ENCODE assay signal across 8 cellular contexts in genomic region chr9:129131300-129132145, GRCh38. TPM values are rescaled to one million over a fixed set of nuclear protein-coding genes. Genes with fewer than 3 reads are reported as not detected.
DNase-seq lines count a peak whose midpoint lies in the region; ATAC-seq, FAIRE-seq and TF ChIP-seq lines count a peak whose summit lies in the region.

No MANE protein-coding gene starts in this region.

- H3K4me1 ChIP-seq in Loucy (ENCODE audit: insufficient read depth, low read length, poor library complexity, severe bottlenecking) (no peaks in the 10 kb centered on the region), small intestine (ENCODE audit: control insufficient read depth in 2 of 2, insufficient read depth in 1 of 2, low read depth in 1 of 2, low read length in 1 of 2) (no peaks in the 10 kb centered on the region)

- H3K9me3 ChIP-seq in Loucy (ENCODE audit: insufficient read depth, low read depth, low read length): no peaks in the 10 kb centered on the region
- no peaks in the 10 kb centered on the region for H3K9me3 ChIP-seq in small intestine (ENCODE audit: control insufficient read depth, low read depth)

- ATAC-seq in HG03442 (IDR thresholded peaks at IDR 0.05; ENCODE audit: unreplicated experiment): no peak

- H3K27me3 ChIP-seq in Loucy (ENCODE audit: insufficient read depth, low read length, poor library complexity, severe bottlenecking) (no peaks in the 10 kb centered on the region), small intestine (ENCODE audit: control insufficient read depth in 2 of 2, insufficient read depth in 2 of 2, low read length in 2 of 2) (no peaks in the 10 kb centered on the region)

- H3K79me2 ChIP-seq in Loucy (ENCODE audit: insufficient read depth, low read length): no peaks in the 10 kb centered on the region

- H2AFZ ChIP-seq in Loucy (ENCODE audit: low read length): no peak overlapping the region

- WGBS in small intestine, 3 donors: 41 to 45% (median 43%) methylated on average over 13 of the region's 13 CpGs

- H4K20me1 ChIP-seq in Loucy (ENCODE audit: insufficient read depth, low read length, poor library complexity, severe bottlenecking): no peaks in the 10 kb centered on the region

- H3K36me3 ChIP-seq in Loucy (ENCODE audit: insufficient read depth, low read length) (peaks cover 46% of the 10 kb centered on the region; the same call in 1 of the 2 replicates), small intestine (ENCODE audit: control insufficient read depth in 2 of 2, insufficient read depth in 2 of 2, low read length in 2 of 2) (peaks cover 8 to 18% of the 10 kb centered on the region in 2 donors)

- H3F3A ChIP-seq in Loucy (ENCODE audit: low read depth): no peaks in the 10 kb centered on the region

- FAIRE-seq in small intestine (lab: Jason Lieb, UNC): no peak

- DNase-seq in NOMO-1 (lab: John Stamatoyannopoulos, UW; ENCODE audit: unreplicated experiment in 2 of 2): peak; percentile 46 to 47
- DNase-seq in NOMO-1 treated with dmso at 0.1 percent for 144 hours (lab: John Stamatoyannopoulos, UW; ENCODE audit: unreplicated experiment): no peak
- peak; percentile 51 for DNase-seq in T1000 (lab: John Stamatoyannopoulos, UW)
- peak in 45 of 56 donors; percentile 18 to 85 (median 49) for DNase-seq in amygdala (lab: John Stamatoyannopoulos, UW)
- DNase-seq in hepatic stellate cell (ENCODE audit: low spot score): peak; percentile 82
- peak; percentile 70 for DNase-seq in small intestine

- no peak overlapping the region for H3K4me3 ChIP-seq in Loucy (ENCODE audit: low read length, poor library complexity, severe bottlenecking)
- no peak overlapping the region for H3K4me3 ChIP-seq in small intestine (ENCODE audit: low read depth in 1 of 2, low read length in 2 of 2)

- no peaks in the 10 kb centered on the region for H3K9me2 ChIP-seq in Loucy (replicated peaks; ENCODE audit: low read depth, low read length)

- peak; percentile 76 for TF ChIP-seq CTCF in Loucy (conservative IDR thresholded peaks at IDR 0.05; ENCODE audit: low read length)

- no peak overlapping the region for H3K4me2 ChIP-seq in Loucy (ENCODE audit: low read depth, low read length, poor library complexity, severe bottlenecking)

- H3K27ac ChIP-seq in small intestine (ENCODE audit: low read depth in 1 of 2, low read length in 1 of 2): no peak overlapping the region

- H3K9ac ChIP-seq in Loucy (ENCODE audit: low read depth, low read length, poor library complexity, severe bottlenecking): no peak overlapping the region

RNA-seq across cellular contexts. Expression of gene PTPA, which starts 20.3 kb away (rescaled TPM):
- polyA plus RNA-seq in small intestine: 100 to 1,000 TPM in 1 of 3 donors, 10 to 100 TPM in 2; 50.8 to 113 (median 55.9) TPM

RNA-seq across cellular contexts. Expression of gene CRAT, which starts 20.9 kb away (rescaled TPM):
- polyA plus RNA-seq in small intestine: 100 to 1,000 TPM in 2 of 3 donors, 10 to 100 TPM in 1; 55.0 to 122 (median 103) TPM

RNA-seq across cellular contexts. Expression of gene IER5L, which starts 46.5 kb away (rescaled TPM):
- polyA plus RNA-seq in small intestine: 1 to 10 TPM in 2 of 3 donors, under 1 TPM in 1; 0.89 to 7.0 (median 2.2) TPM

RNA-seq across cellular contexts. Expression of gene DOLPP1, which starts 50.6 kb away (rescaled TPM):
- 10 to 100 TPM; 28.4 to 34.9 (median 28.6) TPM for polyA plus RNA-seq in small intestine
